Comparison of ENCODE assay signal across 1 cellular context in the genomic region with DNA sequence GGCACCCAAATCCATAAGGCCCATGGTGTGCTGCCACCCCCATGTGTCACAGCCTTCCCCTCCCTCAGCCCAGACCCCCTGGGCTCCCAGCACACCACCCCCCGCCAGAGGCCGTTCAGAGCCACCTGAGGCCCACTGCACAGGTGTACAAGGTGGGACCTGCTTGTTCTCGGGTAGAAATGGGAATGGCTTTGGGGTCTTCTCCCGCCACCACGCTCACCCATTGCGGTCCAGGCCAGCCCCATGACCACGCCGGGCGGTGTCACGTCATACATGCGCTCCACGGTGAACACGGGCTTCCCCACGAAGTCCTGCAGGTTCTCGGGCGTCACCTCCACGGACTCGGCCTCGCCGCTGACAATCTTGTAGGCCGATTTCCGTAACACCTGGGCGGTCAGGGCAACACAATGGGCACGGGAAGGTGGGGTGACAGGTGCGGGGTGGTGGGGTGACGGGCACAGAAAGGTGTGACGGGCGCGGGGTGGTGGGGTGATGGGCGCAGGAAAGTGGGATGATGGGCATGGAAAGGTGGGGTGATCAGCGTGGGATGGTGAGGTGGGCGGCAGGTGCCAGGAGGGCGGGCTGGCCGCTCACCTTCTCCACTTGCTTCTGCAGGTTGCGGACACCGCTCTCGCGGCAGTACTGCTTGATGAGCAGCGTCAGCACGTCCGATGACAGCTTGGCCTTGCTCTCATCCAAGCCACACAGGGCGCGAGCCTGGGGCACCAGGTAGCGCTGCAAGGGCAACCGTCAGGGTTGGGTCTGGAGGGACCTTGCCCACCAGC.
TF ChIP-seq lines count a peak whose summit lies in the region.

No MANE protein-coding gene starts in this region.

TF ChIP-seq in PFSK-1, 5 proteins besides CTCF, POLR2A, EP300 and RAD21:
- TF ChIP-seq POLR2AphosphoS5 (IDR thresholded peaks at IDR 0.05; ENCODE audit: low read depth, low read length) (0 out of 2 replicates have a peak, but pooled peaks have one; percentile 19), TAF1 (IDR thresholded peaks at IDR 0.05; ENCODE audit: borderline replicate concordance, insufficient read depth, low read length) (no peak)
